12 cellular contexts compared by ENCODE assay signal in genomic region chr1:21997891-21998623, GRCh38. TPM values are rescaled to one million over a fixed set of nuclear protein-coding genes. Genes with fewer than 3 reads are reported as not detected.
DNase-seq lines count a peak whose midpoint lies in the region; ATAC-seq, FAIRE-seq and TF ChIP-seq lines count a peak whose summit lies in the region.
"Not testable (repeated sequence)": the region's sequence is repeated elsewhere in the genome, so short reads cannot be mapped to it uniquely, and the experiment has no call there.
"Had no signal": no experiment of that assay in that cellular context is flagged by ENCODE, and none has a peak within 500 bp of the region (broad histone marks: within the 10 kb centered on the region; RNA-seq: fewer than 3 reads in every experiment).

No MANE protein-coding gene starts in this region.

- H3K4me1 Mint-ChIP-seq in GM23338 = peaks cover 14% of the 10 kb centered on the region
- not testable (repeated sequence) for H3K4me1 Mint-ChIP-seq in nephron; type B pancreatic cell (ENCODE audit: unreplicated experiment)

- not testable (repeated sequence) for H3K79me2 ChIP-seq in GM23338 (replicated peaks; ENCODE audit: insufficient read depth); K562 (ENCODE audit: control insufficient read depth, insufficient read depth, low read length); endothelial cell of umbilical vein (ENCODE audit: control insufficient read depth, insufficient read depth, low read length)

- H3K27me3 ChIP-seq in GM23338 (ENCODE audit: insufficient read depth); endothelial cell of umbilical vein (ENCODE audit: control insufficient read depth in 2 of 2, insufficient read depth in 2 of 2, low read length in 2 of 2): not testable (repeated sequence)
- peaks cover 4 to 21% of the 10 kb centered on the region in 2 experiments; a peak in 3 of 5 replicates for H3K27me3 ChIP-seq in K562 (ENCODE audit: control insufficient read depth in 2 of 2, insufficient read depth in 2 of 2, low read length in 2 of 2)

- in situ Hi-C loops in K562 (cut with MboI) = not testable (repeated sequence)

- H3K4me2 ChIP-seq in GM23338; K562 (ENCODE audit: insufficient read depth, low read length): not testable (repeated sequence)
- peak overlapping the region; percentile 16 for H3K4me2 ChIP-seq in endothelial cell of umbilical vein (ENCODE audit: insufficient read depth, low read length)

- H3K9me3 ChIP-seq in K562 (replicated peaks; ENCODE audit: control insufficient read depth, insufficient read depth, low read depth, low read length); endothelial cell of umbilical vein (replicated peaks; ENCODE audit: control insufficient read depth, insufficient read depth, low read length): not testable (repeated sequence)

- H3K36me3 Mint-ChIP-seq in GM23338 (ENCODE audit: low read depth); nephron (ENCODE audit: low read depth); type B pancreatic cell: not testable (repeated sequence)

- H4K20me1 ChIP-seq in GM23338 (replicated peaks; ENCODE audit: insufficient read depth); K562 (replicated peaks; ENCODE audit: control insufficient read depth, insufficient read depth, low read length); endothelial cell of umbilical vein (replicated peaks; ENCODE audit: control insufficient read depth, extremely low read depth, insufficient read depth, low read length): not testable (repeated sequence)

- not testable (repeated sequence) for H3K4me3 ChIP-seq in GM23338, K562
- H3K4me3 ChIP-seq in endothelial cell of umbilical vein (replicated peaks in 1 of 3; ENCODE audit: insufficient read depth in 1 of 3, low read depth in 1 of 3, low read length in 3 of 3) = peak overlapping the region in 1 of 3 experiments; percentile 17

- H3K9ac ChIP-seq in K562 (ENCODE audit: insufficient read depth in 1 of 2, low read depth in 2 of 2, low read length in 2 of 2) = not testable (repeated sequence)
- peak overlapping the region; percentile 34 for H3K9ac ChIP-seq in endothelial cell of umbilical vein (replicated peaks; ENCODE audit: extremely low read depth, insufficient read depth, low read length)

- FAIRE-seq in RCC 7860 (lab: Jason Lieb, UNC) (peak; percentile 83), K562 (lab: Jason Lieb, UNC) (peak; percentile 90), endothelial cell of umbilical vein (lab: Jason Lieb, UNC) (peak; percentile 96)

- H3F3A ChIP-seq in GM23338 (replicated peaks; ENCODE audit: low read depth) = not testable (repeated sequence)

- H3K4me3 Mint-ChIP-seq in GM23338, nephron, type B pancreatic cell: not testable (repeated sequence)

- H3K36me3 ChIP-seq in GM23338 (ENCODE audit: insufficient read depth); K562 (ENCODE audit: control insufficient read depth, insufficient read depth, low read length); endothelial cell of umbilical vein (ENCODE audit: control insufficient read depth in 2 of 2, extremely low read depth in 1 of 2, insufficient read depth in 2 of 2, low read length in 2 of 2): not testable (repeated sequence)

- not testable (repeated sequence) for TF ChIP-seq CTCF in GM23338 (conservative IDR thresholded peaks at IDR 0.05; ENCODE audit: low read depth in 2 of 2); K562 (IDR thresholded peaks at IDR 0.05 in 2 of 3, conservative IDR thresholded peaks at IDR 0.05 in 1 of 3; ENCODE audit: insufficient read depth in 2 of 3, low read depth in 1 of 3, low read length in 3 of 3); endothelial cell of umbilical vein (IDR thresholded peaks at IDR 0.05; ENCODE audit: extremely low read depth in 1 of 2, insufficient read depth in 1 of 2, low read depth in 1 of 2, low read length in 2 of 2); nephron (IDR thresholded peaks at IDR 0.05; ENCODE audit: unreplicated experiment in 3 of 3); type B pancreatic cell (conservative IDR thresholded peaks at IDR 0.05)

- H3K27ac Mint-ChIP-seq in GM23338 = not testable (repeated sequence)
- H3K27ac Mint-ChIP-seq in nephron (peak overlapping the region in 2 of 3 experiments; percentile 37 to 50), type B pancreatic cell (peak overlapping the region; percentile 55)

- H3K9me3 Mint-ChIP-seq in GM23338, nephron, type B pancreatic cell: not testable (repeated sequence)

- not testable (repeated sequence) for H3K4me1 ChIP-seq in GM23338 (ENCODE audit: insufficient read depth); K562 (replicated peaks in 1 of 2; ENCODE audit: control insufficient read depth in 2 of 2, insufficient read depth in 2 of 2, low read length in 2 of 2)
- H3K4me1 ChIP-seq in endothelial cell of umbilical vein (ENCODE audit: control insufficient read depth, extremely low read depth, insufficient read depth, low read length) = peaks cover 32% of the 10 kb centered on the region

- POLR2A ChIA-PET in K562 (lab: Yijun Ruan, JAX); endothelial cell of umbilical vein (lab: Charles Lee): not testable (repeated sequence)

- not testable (repeated sequence) for H3K27ac ChIP-seq in GM23338 (ENCODE audit: low read depth); K562 (ENCODE audit: extremely low read depth, low read depth, low read length)
- peak overlapping the region; percentile 95 for H3K27ac ChIP-seq in endothelial cell of umbilical vein (ENCODE audit: insufficient read depth, low read depth, low read length)

- not testable (repeated sequence) for TF ChIP-seq EP300 in K562 (IDR thresholded peaks at IDR 0.05; ENCODE audit: low read length)

- H3K9me1 ChIP-seq in K562 (ENCODE audit: control insufficient read depth, insufficient read depth, low read length); endothelial cell of umbilical vein (replicated peaks; ENCODE audit: control insufficient read depth, extremely low read depth, insufficient read depth, low read length): not testable (repeated sequence)

- CTCF ChIA-PET in K562 (lab: Yijun Ruan, JAX; ENCODE audit: low intra/inter-chr PET ratio) = not testable (repeated sequence)
- CTCF ChIA-PET in endothelial cell of umbilical vein (lab: Charles Lee) = interaction anchor here (0.7 kb wide), 3 partner anchors 33 to 1301 kb away, joined by 3 read pairs; no protein-coding TSS in a partner anchor

- TF ChIP-seq RAD21 in K562 (CRISPR knock-in tag; conservative IDR thresholded peaks at IDR 0.05 in 1 of 2, IDR thresholded peaks at IDR 0.05 in 1 of 2) = not testable (repeated sequence)

- DNase-seq in GM23338 (ENCODE audit: low spot score); K562 (ENCODE audit: extremely low read depth in 1 of 4, low spot score in 3 of 4); type B pancreatic cell (ENCODE audit: extremely low spot score, unreplicated experiment): not testable (repeated sequence)
- peak; percentile 40 for DNase-seq in NOMO-1 treated with DMSO at 0.1 percent for 48 hours (lab: John Stamatoyannopoulos, UW; ENCODE audit: unreplicated experiment)
- DNase-seq in RCC 7860 (ENCODE audit: low spot score) = peak; percentile 36
- peak; percentile 88 for DNase-seq in endothelial cell of umbilical vein (ENCODE audit: low read depth, low spot score)
- DNase-seq in kidney tubule cell (ENCODE audit: low spot score) = peak; percentile 82

- 14% methylated on average over 7 of the region's 9 CpGs for WGBS in K562 (ENCODE audit: insufficient coverage, low coverage, missing lambda C conversion rate)

- intact Hi-C loops in K562 (cut with micrococcal nuclease) = not testable (repeated sequence)
- intact Hi-C loops in endothelial cell of umbilical vein (cut with micrococcal nuclease) = loop anchor here (1.0 to 2.0 kb wide), 2 partner anchors 25 to 59 kb away; no protein-coding TSS in a partner anchor

- H2AFZ ChIP-seq in GM23338 = peak overlapping the region; percentile 38; the same call in 1 of the 2 replicates
- H2AFZ ChIP-seq in K562 (ENCODE audit: low read depth, low read length); endothelial cell of umbilical vein (ENCODE audit: low read depth, low read length): not testable (repeated sequence)

- not testable (repeated sequence) for H3K9me2 ChIP-seq in GM23338 (ENCODE audit: insufficient read depth)

- dilution Hi-C loops in endothelial cell of umbilical vein (cut with MboI; ENCODE audit: extremely low pct_ligation_motif_present, low sequenced_read_pairs) = not testable (repeated sequence)

- BruUV-seq in K562 (replicated peaks; lab: Mats Ljungman, UMichigan) = not testable (repeated sequence)
- BruUV-seq in endothelial cell of umbilical vein (replicated peaks; lab: Mats Ljungman, UMichigan) = TSS peak; percentile 61

- not testable (repeated sequence) for H3K27me3 Mint-ChIP-seq in GM23338 (ENCODE audit: insufficient read depth, low read depth, poor library complexity); nephron (ENCODE audit: low read depth); type B pancreatic cell

- not testable (repeated sequence) for TF ChIP-seq POLR2A in K562 (conservative IDR thresholded peaks at IDR 0.05); endothelial cell of umbilical vein (IDR thresholded peaks at IDR 0.05; ENCODE audit: low read depth, low read length)

- not testable (repeated sequence) for ATAC-seq in GM23338, K562

RNA-seq across cellular contexts. Expression of gene CELA3A, which starts 3.4 kb away (rescaled TPM):
- total RNA-seq in GM23338 (2014; rRNA removed; shearing (Covaris generic)) = not detected in 2 replicates
- not detected in 2 replicates for polyA plus RNA-seq in GM23338 (2016; fragmentation: Nextera tagmentation; extraction: Ambion mirVana)
- total RNA-seq in K562 (2011; cell fraction: chromatin; rRNA removed; ENCODE audit: low replicate concordance) = not detected in 2 replicates
- not detected in 2 replicates for total RNA-seq in K562 (2011; cell fraction: nucleolus; rRNA removed)
- total RNA-seq in K562 (2011; cell fraction: nucleoplasm; rRNA removed) = not detected in 2 replicates
- total RNA-seq in K562 (2014; rRNA removed) = not detected in 2 replicates
- not detected in 2 replicates for total RNA-seq in K562 (2014; rRNA removed; fragmentation: Illumina TruSeq; extraction: Trizol)
- not detected in 2 replicates for total RNA-seq in K562 (2015; rRNA removed; fragmentation: Illumina TruSeq; extraction: Trizol)
- total RNA-seq in K562 (2021) = 5.4 and 5.7 TPM in 2 replicates
- not detected in 2 replicates for polyA plus RNA-seq in K562 (2011; rRNA removed)
- not detected in 2 replicates for polyA plus RNA-seq in K562 (2011; cell fraction: cytosol; rRNA removed)
- polyA plus RNA-seq in K562 (2011; cell fraction: nucleus; rRNA removed) = not detected in 2 replicates
- not detected in 2 replicates for polyA plus RNA-seq in K562 (2012)
- not detected in 2 replicates for polyA plus RNA-seq in K562 (2014; fragmentation: Illumina TruSeq; extraction: Trizol)
- polyA plus RNA-seq in K562 (2014; fragmentation: Nextera tagmentation; extraction: Ambion mirVana) = not detected
- polyA plus RNA-seq in K562 (2014; rRNA removed) = not detected in 2 replicates
- not detected in 2 replicates for polyA minus RNA-seq in K562 (2011; rRNA and poly(A)+ RNA removed)
- polyA minus RNA-seq in K562 (2011; cell fraction: cytosol; rRNA and poly(A)+ RNA removed) = not detected in 2 replicates
- polyA minus RNA-seq in K562 (2011; cell fraction: nucleus; rRNA and poly(A)+ RNA removed) = not detected in 2 replicates
- not detected in 2 replicates for total RNA-seq in endothelial cell of umbilical vein
- 0.35 TPM in 1 of 2 replicates, not detected in the other for polyA plus RNA-seq in endothelial cell of umbilical vein
- 0.16 and 0.43 TPM in 2 replicates for polyA plus RNA-seq in endothelial cell of umbilical vein (2011; cell fraction: cytosol; rRNA removed)
- polyA plus RNA-seq in endothelial cell of umbilical vein (2011; cell fraction: nucleus; rRNA removed) = 0.26 TPM in 1 of 2 replicates, not detected in the other
- polyA plus RNA-seq in endothelial cell of umbilical vein (2012) = not detected in 2 replicates
- not detected in 2 replicates for polyA minus RNA-seq in endothelial cell of umbilical vein
- not detected for polyA minus RNA-seq in endothelial cell of umbilical vein (2011; cell fraction: cytosol; rRNA and poly(A)+ RNA removed)
- not detected in 2 replicates for polyA minus RNA-seq in endothelial cell of umbilical vein (2011; cell fraction: nucleus; rRNA and poly(A)+ RNA removed)
- total RNA-seq in type B pancreatic cell (ENCODE audit: low replicate concordance) = 0.40 TPM in 1 of 2 replicates, not detected in the other
- total RNA-seq: CD4-positive, CD25-positive, alpha-beta regulatory T cell; Daoy; H7 had no signal
- polyA plus RNA-seq: AG04450; CD4-positive, CD25-positive, alpha-beta regulatory T cell had no signal

RNA-seq across cellular contexts. Expression of gene CELA3B, which starts 21.2 kb away (rescaled TPM):
- not detected in 2 replicates for total RNA-seq in GM23338 (2014; rRNA removed; shearing (Covaris generic))
- polyA plus RNA-seq in GM23338 (2016; fragmentation: Nextera tagmentation; extraction: Ambion mirVana) (not detected in 2 replicates), K562 (2011; rRNA removed) (not detected in 2 replicates), K562 (2014; fragmentation: Illumina TruSeq; extraction: Trizol) (not detected in 2 replicates), K562 (2014; fragmentation: Nextera tagmentation; extraction: Ambion mirVana) (not detected), K562 (2014; rRNA removed) (not detected in 2 replicates), endothelial cell of umbilical vein (0.30 and 0.32 TPM in 2 replicates)
- total RNA-seq in K562 (2011; cell fraction: chromatin; rRNA removed; ENCODE audit: low replicate concordance) = not detected in 2 replicates
- not detected in 2 replicates for total RNA-seq in K562 (2011; cell fraction: nucleolus; rRNA removed)
- not detected in 2 replicates for total RNA-seq in K562 (2011; cell fraction: nucleoplasm; rRNA removed)
- total RNA-seq in K562 (2014; rRNA removed) (not detected in 2 replicates), K562 (2014; rRNA removed; fragmentation: Illumina TruSeq; extraction: Trizol) (not detected in 2 replicates), K562 (2015; rRNA removed; fragmentation: Illumina TruSeq; extraction: Trizol) (not detected in 2 replicates), K562 (2021) (3.1 and 3.8 TPM in 2 replicates), endothelial cell of umbilical vein (0.48 TPM in 1 of 2 replicates, not detected in the other), type B pancreatic cell (ENCODE audit: low replicate concordance) (not detected in 2 replicates)
- not detected in 2 replicates for polyA plus RNA-seq in K562 (2011; cell fraction: cytosol; rRNA removed)
- polyA plus RNA-seq in K562 (2011; cell fraction: nucleus; rRNA removed) = not detected in 2 replicates
- not detected in 2 replicates for polyA plus RNA-seq in K562 (2012)
- not detected in 2 replicates for polyA minus RNA-seq in K562 (2011; rRNA and poly(A)+ RNA removed)
- not detected in 2 replicates for polyA minus RNA-seq in K562 (2011; cell fraction: cytosol; rRNA and poly(A)+ RNA removed)
- polyA minus RNA-seq in K562 (2011; cell fraction: nucleus; rRNA and poly(A)+ RNA removed) = not detected in 2 replicates
- polyA plus RNA-seq in endothelial cell of umbilical vein (2011; cell fraction: cytosol; rRNA removed) = 0.10 and 0.20 TPM in 2 replicates
- 0.25 and 0.29 TPM in 2 replicates for polyA plus RNA-seq in endothelial cell of umbilical vein (2011; cell fraction: nucleus; rRNA removed)
- polyA plus RNA-seq in endothelial cell of umbilical vein (2012) = not detected in 2 replicates
- polyA minus RNA-seq in endothelial cell of umbilical vein = 0.39 TPM in 1 of 2 replicates, not detected in the other
- not detected for polyA minus RNA-seq in endothelial cell of umbilical vein (2011; cell fraction: cytosol; rRNA and poly(A)+ RNA removed)
- polyA minus RNA-seq in endothelial cell of umbilical vein (2011; cell fraction: nucleus; rRNA and poly(A)+ RNA removed) = 1.5 TPM in 1 of 2 replicates, not detected in the other
- total RNA-seq: CD4-positive, CD25-positive, alpha-beta regulatory T cell; Daoy; H7 had no signal
- polyA plus RNA-seq: AG04450; CD4-positive, CD25-positive, alpha-beta regulatory T cell had no signal

RNA-seq across cellular contexts. Expression of gene CDC42, which starts 54.5 kb away (rescaled TPM):
- total RNA-seq in GM23338 (2014; rRNA removed; shearing (Covaris generic)) = 168 and 184 TPM in 2 replicates
- polyA plus RNA-seq in GM23338 (2016; fragmentation: Nextera tagmentation; extraction: Ambion mirVana) = 118 and 119 TPM in 2 replicates
- total RNA-seq in K562 (2011; cell fraction: chromatin; rRNA removed; ENCODE audit: low replicate concordance) = 27.3 and 52.8 TPM in 2 replicates
- 16.5 and 16.7 TPM in 2 replicates for total RNA-seq in K562 (2011; cell fraction: nucleolus; rRNA removed)
- total RNA-seq in K562 (2011; cell fraction: nucleoplasm; rRNA removed) = 28.4 and 33.8 TPM in 2 replicates
- 186 and 222 TPM in 2 replicates for total RNA-seq in K562 (2014; rRNA removed)
- 370 and 448 TPM in 2 replicates for total RNA-seq in K562 (2014; rRNA removed; fragmentation: Illumina TruSeq; extraction: Trizol)
- total RNA-seq in K562 (2015; rRNA removed; fragmentation: Illumina TruSeq; extraction: Trizol) = 313 and 336 TPM in 2 replicates
- 242 and 247 TPM in 2 replicates for total RNA-seq in K562 (2021)
- polyA plus RNA-seq in K562 (2011; rRNA removed) = 331 and 398 TPM in 2 replicates
- polyA plus RNA-seq in K562 (2011; cell fraction: cytosol; rRNA removed) = 104 and 188 TPM in 2 replicates
- polyA plus RNA-seq in K562 (2011; cell fraction: nucleus; rRNA removed) = 43.4 and 84.2 TPM in 2 replicates
- polyA plus RNA-seq in K562 (2012) = 204 and 451 TPM in 2 replicates
- 345 and 351 TPM in 2 replicates for polyA plus RNA-seq in K562 (2014; fragmentation: Illumina TruSeq; extraction: Trizol)
- polyA plus RNA-seq in K562 (2014; fragmentation: Nextera tagmentation; extraction: Ambion mirVana) = 100 to 1,000 TPM; 230 to 325 TPM
- polyA plus RNA-seq in K562 (2014; rRNA removed) = 192 and 212 TPM in 2 replicates
- polyA minus RNA-seq in K562 (2011; rRNA and poly(A)+ RNA removed) = 345 and 401 TPM in 2 replicates
- polyA minus RNA-seq in K562 (2011; cell fraction: cytosol; rRNA and poly(A)+ RNA removed) = 105 and 170 TPM in 2 replicates
- polyA minus RNA-seq in K562 (2011; cell fraction: nucleus; rRNA and poly(A)+ RNA removed) = 11.2 and 35.4 TPM in 2 replicates
- 379 and 381 TPM in 2 replicates for total RNA-seq in endothelial cell of umbilical vein
- 175 and 199 TPM in 2 replicates for polyA plus RNA-seq in endothelial cell of umbilical vein
- polyA plus RNA-seq in endothelial cell of umbilical vein (2011; cell fraction: cytosol; rRNA removed) = 259 and 265 TPM in 2 replicates
- polyA plus RNA-seq in endothelial cell of umbilical vein (2011; cell fraction: nucleus; rRNA removed) = 133 and 145 TPM in 2 replicates
- polyA plus RNA-seq in endothelial cell of umbilical vein (2012) = 427 and 679 TPM in 2 replicates
- polyA minus RNA-seq in endothelial cell of umbilical vein = 398 and 458 TPM in 2 replicates
- 88.2 TPM for polyA minus RNA-seq in endothelial cell of umbilical vein (2011; cell fraction: cytosol; rRNA and poly(A)+ RNA removed)
- 67.2 and 82.6 TPM in 2 replicates for polyA minus RNA-seq in endothelial cell of umbilical vein (2011; cell fraction: nucleus; rRNA and poly(A)+ RNA removed)
- total RNA-seq in type B pancreatic cell (ENCODE audit: low replicate concordance) = 238 and 301 TPM in 2 replicates
